ENCODE assay signal across 5 cellular contexts in genomic region chr12:87182696-87183233, GRCh38.
"Had no signal": no experiment of that assay in that cellular context is flagged by ENCODE, and none has a peak within 500 bp of the region (broad histone marks: within the 10 kb centered on the region; RNA-seq: fewer than 3 reads in every experiment).

No MANE protein-coding gene starts in this region.

- H3K9ac ChIP-seq: GM23248 had no signal

- H3K27ac ChIP-seq: GM23248 had no signal

- DNase-seq: GM23248, GOT3, H7, HCEC 1CT, KBM-7 had no signal

- H3K4me3 ChIP-seq: GM23248 had no signal

- H2AFZ ChIP-seq: GM23248 had no signal
